ENCODE assay signal across 1 cellular context in the genomic region with DNA sequence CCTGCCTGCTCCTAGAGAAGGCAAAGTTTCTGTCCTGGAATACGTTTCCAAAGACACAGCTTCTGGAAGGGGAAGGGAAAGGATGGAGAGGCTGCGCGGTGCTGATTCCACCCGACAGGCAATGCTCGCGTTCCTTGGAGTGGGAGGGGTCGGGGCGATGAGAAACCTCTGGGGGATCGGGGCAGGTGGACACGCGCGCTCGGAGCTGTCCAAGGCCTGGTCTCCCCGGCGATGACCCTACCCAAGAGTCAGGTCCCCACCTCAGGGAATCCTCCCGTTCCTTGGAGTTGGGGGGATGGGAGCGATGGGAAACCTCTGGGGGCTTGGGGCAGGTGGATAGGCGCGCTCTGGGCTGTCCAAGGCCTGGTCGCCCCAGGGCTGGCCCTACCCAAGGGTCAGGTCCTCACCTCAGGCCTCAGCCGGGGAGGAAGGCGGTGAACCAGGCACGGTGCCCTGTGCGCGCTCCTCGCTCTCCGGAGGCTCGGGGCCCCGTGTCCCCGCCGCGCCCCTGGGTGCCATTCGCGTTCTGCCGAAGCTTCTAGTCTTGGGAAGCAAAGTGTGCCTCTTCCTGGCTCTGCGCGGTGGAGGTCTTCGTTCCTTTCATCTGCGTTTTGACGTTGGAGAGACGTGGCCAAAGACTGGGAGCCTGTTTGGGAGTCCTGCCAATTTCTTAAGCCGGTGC.
TF ChIP-seq lines count a peak whose summit lies in the region.

No MANE protein-coding gene starts in this region.

TF ChIP-seq in WTC11, 78 proteins besides CTCF, POLR2A, EP300 and RAD21:
- TF ChIP-seq, protein P1, sequence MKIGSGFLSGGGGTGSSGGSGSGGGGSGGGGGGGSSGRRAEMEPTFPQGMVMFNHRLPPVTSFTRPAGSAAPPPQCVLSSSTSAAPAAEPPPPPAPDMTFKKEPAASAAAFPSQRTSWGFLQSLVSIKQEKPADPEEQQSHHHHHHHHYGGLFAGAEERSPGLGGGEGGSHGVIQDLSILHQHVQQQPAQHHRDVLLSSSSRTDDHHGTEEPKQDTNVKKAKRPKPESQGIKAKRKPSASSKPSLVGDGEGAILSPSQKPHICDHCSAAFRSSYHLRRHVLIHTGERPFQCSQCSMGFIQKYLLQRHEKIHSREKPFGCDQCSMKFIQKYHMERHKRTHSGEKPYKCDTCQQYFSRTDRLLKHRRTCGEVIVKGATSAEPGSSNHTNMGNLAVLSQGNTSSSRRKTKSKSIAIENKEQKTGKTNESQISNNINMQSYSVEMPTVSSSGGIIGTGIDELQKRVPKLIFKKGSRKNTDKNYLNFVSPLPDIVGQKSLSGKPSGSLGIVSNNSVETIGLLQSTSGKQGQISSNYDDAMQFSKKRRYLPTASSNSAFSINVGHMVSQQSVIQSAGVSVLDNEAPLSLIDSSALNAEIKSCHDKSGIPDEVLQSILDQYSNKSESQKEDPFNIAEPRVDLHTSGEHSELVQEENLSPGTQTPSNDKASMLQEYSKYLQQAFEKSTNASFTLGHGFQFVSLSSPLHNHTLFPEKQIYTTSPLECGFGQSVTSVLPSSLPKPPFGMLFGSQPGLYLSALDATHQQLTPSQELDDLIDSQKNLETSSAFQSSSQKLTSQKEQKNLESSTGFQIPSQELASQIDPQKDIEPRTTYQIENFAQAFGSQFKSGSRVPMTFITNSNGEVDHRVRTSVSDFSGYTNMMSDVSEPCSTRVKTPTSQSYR (CRISPR knock-in tag; IDR thresholded peaks at IDR 0.05): no peak
- TF ChIP-seq ZNF423 (CRISPR knock-in tag; IDR thresholded peaks at IDR 0.05) (peak; percentile 23; the same call in 1 of the 2 replicates), FOXK1 (CRISPR knock-in tag; IDR thresholded peaks at IDR 0.05) (no peak), NFATC4 (CRISPR knock-in tag; IDR thresholded peaks at IDR 0.05) (no peak), ZNF138 (CRISPR knock-in tag; conservative IDR thresholded peaks at IDR 0.05) (no peak)
TF ChIP-seq in WTC11: peak in this region for 1.
